25 cellular contexts compared by ENCODE assay signal in the genomic region with DNA sequence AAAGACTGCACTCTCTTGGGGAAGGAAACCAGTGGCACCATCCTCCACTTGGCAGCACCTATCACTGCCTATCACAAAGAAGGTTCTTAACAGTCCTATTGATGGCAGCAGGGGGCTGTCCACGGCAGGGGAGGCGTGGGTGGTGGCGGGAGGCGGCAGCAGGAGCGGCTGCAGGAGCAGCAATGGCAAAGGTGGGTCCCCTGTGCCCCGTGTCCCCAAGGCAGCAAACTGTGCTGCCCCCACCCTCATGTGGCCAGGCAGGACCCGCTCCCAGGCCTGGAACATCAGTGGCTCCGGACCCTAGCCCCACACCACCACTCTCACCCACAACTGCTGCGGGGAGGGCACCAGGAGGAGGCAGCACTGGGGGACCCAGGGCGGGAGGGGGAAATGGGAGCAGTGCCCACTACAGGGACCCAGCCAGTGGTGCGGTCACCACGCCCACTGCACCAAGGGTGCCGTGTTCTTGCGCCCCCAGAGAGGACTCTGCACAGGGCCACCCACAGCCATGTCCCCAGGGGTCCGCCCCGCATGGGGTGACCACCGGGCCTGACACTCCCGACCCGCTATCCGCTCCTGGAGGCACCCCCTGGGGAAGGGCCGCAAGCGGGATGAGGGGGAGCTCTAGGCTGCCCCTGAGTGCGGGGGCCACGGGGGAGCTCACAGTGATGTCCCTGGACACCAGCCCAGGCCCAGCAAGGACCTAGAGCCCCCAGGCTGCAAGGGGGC. TPM values are rescaled to one million over a fixed set of nuclear protein-coding genes. Genes with fewer than 3 reads are reported as not detected.
A peak's percentile ranks its signal among the peaks of the same experiment; 100 is the strongest.
DNase-seq lines count a peak whose midpoint lies in the region; ATAC-seq, FAIRE-seq and TF ChIP-seq lines count a peak whose summit lies in the region.
"Had no signal": no experiment of that assay in that cellular context is flagged by ENCODE, and none has a peak within 500 bp of the region (broad histone marks: within the 10 kb centered on the region; RNA-seq: fewer than 3 reads in every experiment).

No MANE protein-coding gene starts in this region.

- H3K23me2 ChIP-seq in H9 (ENCODE audit: insufficient read length, low read depth, low read length, poor library complexity, severe bottlenecking) (peaks cover 5% of the 10 kb centered on the region), H1 (ENCODE audit: low read depth, low read length) (no peaks in the 10 kb centered on the region)

- H3K9me3 Mint-ChIP-seq in H9: no peaks in the 10 kb centered on the region
- H3K9me3 Mint-ChIP-seq in stimulated activated memory B cell treated with anti-CD40 and anti-IgM and Interleukin-4, amounts not matched to agents 10 μg/mL and 1 μg/mL and 100 μg/mL, for 72 hours: no peaks in the 10 kb centered on the region
- H3K9me3 Mint-ChIP-seq: CD8-positive, alpha-beta T cell; HFFc6 had no signal

- intact Hi-C loops in mucosa of descending colon (cut with DNase I, micrococcal nuclease): loop anchor here in 1 of 2 donors (10.0 kb wide), 1 partner anchor 586 kb away; a partner anchor contains a TSS

- H2BK20ac ChIP-seq in H9 (ENCODE audit: low read depth, low read length, poor library complexity, severe bottlenecking): no peak overlapping the region
- H2BK20ac ChIP-seq in H1 (ENCODE audit: low read length): no peak overlapping the region

- H3K27ac ChIP-seq in H9 (ENCODE audit: insufficient read length, low read depth, low read length): no peak overlapping the region
- H3K27ac ChIP-seq in H1 (ENCODE audit: low read depth, low read length): no peak overlapping the region
- H3K27ac ChIP-seq: C4-2B, RWPE1 had no signal

- CTCF ChIA-PET in H1 (lab: Charles Lee; ENCODE audit: partially characterized antibody): interaction anchor here (1.0 to 3.1 kb wide), 8 partner anchors 9 to 163 kb away, joined by 3 to 14 read pairs (median 4); no protein-coding TSS in a partner anchor

- H4K20me1 ChIP-seq in H9 (ENCODE audit: control insufficient read depth, insufficient read depth, insufficient read length) (peaks cover 3% of the 10 kb centered on the region), H1 (replicated peaks in 1 of 2; ENCODE audit: control insufficient read depth in 1 of 2, insufficient read depth in 2 of 2, low read length in 2 of 2) (no peaks in the 10 kb centered on the region)

- H2AK5ac ChIP-seq in H9 (ENCODE audit: insufficient read length, low read length): no peak overlapping the region
- H2AK5ac ChIP-seq in H1 (ENCODE audit: low read depth, low read length): no peak overlapping the region

- TF ChIP-seq CTCF in H9 (conservative IDR thresholded peaks at IDR 0.05) (no peak; the same call in 2 of the 3 replicates), H1 (IDR thresholded peaks at IDR 0.05; ENCODE audit: control extremely low read depth in 1 of 3, insufficient read depth in 1 of 3, low read depth in 1 of 3, low read length in 3 of 3) (peak in 2 of 3 experiments; percentile 8 to 51; a peak in 3 of 4 replicates), mucosa of descending colon (IDR thresholded peaks at IDR 0.05) (no peak)

- peaks cover 16 to 20% of the 10 kb centered on the region in 2 experiments for H3K4me1 Mint-ChIP-seq in H9
- peaks cover 9% of the 10 kb centered on the region for H3K4me1 Mint-ChIP-seq in stimulated activated memory B cell treated with anti-CD40 and anti-IgM and Interleukin-4, amounts not matched to agents 10 μg/mL and 1 μg/mL and 100 μg/mL, for 72 hours

- H3K9me3 ChIP-seq in H9 (ENCODE audit: control insufficient read depth, low read depth, low read length) (no peaks in the 10 kb centered on the region), H1 (ENCODE audit: insufficient read depth in 2 of 2, low read depth in 1 of 2, low read length in 1 of 2) (no peaks in the 10 kb centered on the region), mucosa of descending colon (no peaks in the 10 kb centered on the region)
- H3K9me3 ChIP-seq: Caco-2 had no signal

- H3K36me3 ChIP-seq in H1 (ENCODE audit: control insufficient read depth in 2 of 4, insufficient read depth in 4 of 4, low read length in 3 of 4) (no peaks in the 10 kb centered on the region), mucosa of descending colon (ENCODE audit: low read depth) (no peaks in the 10 kb centered on the region)

- no peak for FAIRE-seq in H1 (lab: Jason Lieb, UNC)
- FAIRE-seq: G401.6, GM12878, H54 had no signal

- no peak overlapping the region for H2BK120ac ChIP-seq in H9 (ENCODE audit: low read depth, low read length, poor library complexity, severe bottlenecking)
- no peak overlapping the region for H2BK120ac ChIP-seq in H1 (replicated peaks; ENCODE audit: low read depth, low read length)

- H3K27me3 ChIP-seq in H9 (ENCODE audit: insufficient read depth, low read length) (no peaks in the 10 kb centered on the region), H1 (replicated peaks in 1 of 4; ENCODE audit: control insufficient read depth in 3 of 4, extremely low read depth in 1 of 4, insufficient read depth in 3 of 4, low read length in 3 of 4) (no peaks in the 10 kb centered on the region)

- H2AFZ ChIP-seq in H9 (ENCODE audit: low read length) (no peak overlapping the region), H1 (ENCODE audit: low read length) (no peak overlapping the region)

- no peak overlapping the region for H3K56ac ChIP-seq in H9 (ENCODE audit: insufficient read length, low read depth, low read length)
- no peak overlapping the region for H3K56ac ChIP-seq in H1 (replicated peaks; ENCODE audit: insufficient read length, low read depth, low read length)

- H4K5ac ChIP-seq in H9 (ENCODE audit: insufficient read length, low read depth, low read length) (no peak overlapping the region), H1 (ENCODE audit: insufficient read length, low read depth, low read length) (no peak overlapping the region)

- no peak overlapping the region for H4K8ac ChIP-seq in H9 (replicated peaks; ENCODE audit: insufficient read length, low read depth, low read length)
- H4K8ac ChIP-seq in H1 (ENCODE audit: extremely low read depth, insufficient read depth, low read length): no peak overlapping the region

- H3K4me3 Mint-ChIP-seq in H9: no peak overlapping the region
- H3K4me3 Mint-ChIP-seq in stimulated activated memory B cell treated with anti-CD40 and anti-IgM and Interleukin-4, amounts not matched to agents 10 μg/mL and 1 μg/mL and 100 μg/mL, for 72 hours: no peak overlapping the region
- H3K4me3 Mint-ChIP-seq: CD8-positive, alpha-beta T cell; HFFc6 had no signal

- no peak; a peak in 1 of 4 replicates for TF ChIP-seq RAD21 in H1 (IDR thresholded peaks at IDR 0.05 in 1 of 2, conservative IDR thresholded peaks at IDR 0.05 in 1 of 2; ENCODE audit: low read depth in 2 of 2, low read length in 2 of 2)

- H3K18ac ChIP-seq in H9 (ENCODE audit: insufficient read length, low read depth, low read length) (peak overlapping the region; percentile 29), H1 (ENCODE audit: extremely low read depth, low read length) (no peak overlapping the region)

- no peak for DNase-seq in H9
- DNase-seq in H1 (ENCODE audit: low read depth in 1 of 2, low spot score in 2 of 2): no peak
- peak in 1 of 3 donors; percentile 40 for DNase-seq in mucosa of descending colon
- DNase-seq in medulla oblongata (ENCODE audit: extremely low spot score): no peak
- no peak for DNase-seq in HUDEP-2 (lab: John Stamatoyannopoulos, UW; ENCODE audit: unreplicated experiment in 76 of 76)
- DNase-seq: Caco-2; CD8-positive, alpha-beta T cell; HFFc6; NCI-H1048; NCI-H1417; NCI-H1694; NCI-H2029 treated with DMSO at 0.1 percent for 48 hours; NCI-H446 treated with DMSO at 0.1 percent for 48 hours; NCI-H526; NCI-H82; NK-92 treated with Interleukin-12 subunit alpha and Interleukin-12 subunit beta, amount 100 ng/mL, for 24 hours; SHP77 had no signal

- no peak for TF ChIP-seq POLR2A in H1 (IDR thresholded peaks at IDR 0.05; ENCODE audit: control extremely low read depth in 1 of 2, low read depth in 2 of 2, low read length in 2 of 2)

- ATAC-seq in mucosa of descending colon: peak; percentile 25
- ATAC-seq in stimulated activated memory B cell treated with anti-CD40 and anti-IgM and Interleukin-4, amounts not matched to agents 10 μg/mL and 1 μg/mL and 100 μg/mL, for 72 hours: peak; percentile 50
- ATAC-seq in HG03439 (IDR thresholded peaks at IDR 0.05; ENCODE audit: unreplicated experiment): no peak
- ATAC-seq: CD8-positive, alpha-beta T cell; GM12878; Panc1 had no signal

- H3K27ac Mint-ChIP-seq in H9: no peak overlapping the region
- H3K27ac Mint-ChIP-seq in stimulated activated memory B cell treated with anti-CD40 and anti-IgM and Interleukin-4, amounts not matched to agents 10 μg/mL and 1 μg/mL and 100 μg/mL, for 72 hours: no peak overlapping the region
- H3K27ac Mint-ChIP-seq: CD8-positive, alpha-beta T cell; HFFc6 had no signal

- no peaks in the 10 kb centered on the region for H3K79me1 ChIP-seq in H9 (ENCODE audit: insufficient read depth, low read depth, low read length, poor library complexity, severe bottlenecking)
- H3K79me1 ChIP-seq in H1 (ENCODE audit: low read depth, low read length): peaks cover 5% of the 10 kb centered on the region; the same call in 1 of the 2 replicates

- H3K4me1 ChIP-seq in H9 (ENCODE audit: insufficient read depth, low read length): peaks cover 2% of the 10 kb centered on the region; the same call in 1 of the 2 replicates
- H3K4me1 ChIP-seq in H1 (replicated peaks in 1 of 4; ENCODE audit: control insufficient read depth in 3 of 4, insufficient read depth in 4 of 4, low read length in 3 of 4): no peaks in the 10 kb centered on the region
- no peaks in the 10 kb centered on the region for H3K4me1 ChIP-seq in mucosa of descending colon (ENCODE audit: low read depth)
- H3K4me1 ChIP-seq: Caco-2 had no signal

- POLR2A ChIA-PET in H1 (lab: Charles Lee; ENCODE audit: partially characterized antibody): interaction anchor here (1.1 kb wide), 1 partner anchor 18 kb away, joined by 3 read pairs; no protein-coding TSS in a partner anchor

- H3K4ac ChIP-seq in H9 (ENCODE audit: low read depth, low read length) (no peak overlapping the region), H1 (replicated peaks; ENCODE audit: insufficient read length, low read depth, low read length) (no peak overlapping the region)

- H4K91ac ChIP-seq in H9 (ENCODE audit: insufficient read length, low read depth, low read length) (no peak overlapping the region), H1 (replicated peaks; ENCODE audit: insufficient read length, low read length) (no peak overlapping the region)

- TF ChIP-seq EP300 in H1 (IDR thresholded peaks at IDR 0.05; ENCODE audit: borderline replicate concordance in 1 of 2, low read depth in 2 of 2, low read length in 2 of 2): no peak

- no peak overlapping the region for H3K4me3 ChIP-seq in H1 (ENCODE audit: extremely low read depth in 1 of 4, insufficient read depth in 2 of 4, low read depth in 3 of 4, low read length in 4 of 4)
- H3K4me3 ChIP-seq in mucosa of descending colon: no peak overlapping the region
- H3K4me3 ChIP-seq: GM12878 had no signal

- H3K9ac ChIP-seq in H9 (ENCODE audit: extremely low read depth, insufficient read length, low read length) (no peak overlapping the region), H1 (replicated peaks in 1 of 4; ENCODE audit: extremely low read depth in 1 of 4, low read depth in 3 of 4, low read length in 3 of 4) (no peak overlapping the region)

- H2BK5ac ChIP-seq in H9 (ENCODE audit: insufficient read length, low read length): no peak overlapping the region
- no peak overlapping the region for H2BK5ac ChIP-seq in H1 (ENCODE audit: low read depth, low read length)

- H3K14ac ChIP-seq in H9 (ENCODE audit: insufficient read depth, low read length) (no peak overlapping the region), H1 (ENCODE audit: insufficient read length) (no peak overlapping the region)

- H3K23ac ChIP-seq in H9 (ENCODE audit: insufficient read length, low read depth, low read length) (no peak overlapping the region), H1 (ENCODE audit: insufficient read length) (no peak overlapping the region)

- no CpG with 5 or more reads among the region's 24 CpGs for WGBS in H9 (ENCODE audit: extremely low coverage, insufficient read length, low lambda C conversion rate)
- 95% methylated on average over 16 of the region's 24 CpGs; no CpG with 5 or more reads in 1 of the 2 experiments for WGBS in H1 (ENCODE audit: extremely low coverage in 1 of 2, insufficient coverage in 1 of 2, insufficient read length in 1 of 2, insufficient replicate concordance in 2 of 2, low coverage in 1 of 2, low lambda C conversion rate in 2 of 2, missing lambda C conversion rate in 1 of 2), 2 experiments

- H3K27me3 Mint-ChIP-seq in H9 (ENCODE audit: low read depth): no peaks in the 10 kb centered on the region
- no peaks in the 10 kb centered on the region for H3K27me3 Mint-ChIP-seq in stimulated activated memory B cell treated with anti-CD40 and anti-IgM and Interleukin-4, amounts not matched to agents 10 μg/mL and 1 μg/mL and 100 μg/mL, for 72 hours

- no peak overlapping the region for H3T11ph ChIP-seq in H9 (ENCODE audit: low read length)

- peaks cover 0 to 2% (median 0%) of the 10 kb centered on the region in 3 experiments; a peak in 2 of 7 replicates for H3K36me3 Mint-ChIP-seq in H9 (ENCODE audit: insufficient read depth in 1 of 3, low read depth in 3 of 3)
- peaks cover 6% of the 10 kb centered on the region for H3K36me3 Mint-ChIP-seq in stimulated activated memory B cell treated with anti-CD40 and anti-IgM and Interleukin-4, amounts not matched to agents 10 μg/mL and 1 μg/mL and 100 μg/mL, for 72 hours

- H3K79me2 ChIP-seq in H9 (ENCODE audit: insufficient read depth, low read length) (no peaks in the 10 kb centered on the region), H1 (ENCODE audit: control insufficient read depth in 1 of 2, insufficient read depth in 2 of 2, low read length in 2 of 2) (peaks cover 0 to 4% of the 10 kb centered on the region in 2 experiments; a peak in 2 of 4 replicates)

- no peak overlapping the region for H2BK15ac ChIP-seq in H9 (ENCODE audit: low read depth, low read length)
- no peak overlapping the region for H2BK15ac ChIP-seq in H1 (ENCODE audit: low read length)

- no peak overlapping the region for H2BK12ac ChIP-seq in H9 (ENCODE audit: insufficient read length, low read depth, low read length)
- no peak overlapping the region for H2BK12ac ChIP-seq in H1 (ENCODE audit: low read depth, low read length)

- H3K4me2 ChIP-seq in H9 (ENCODE audit: insufficient read depth, insufficient read length, low read length): no peak overlapping the region
- no peak overlapping the region for H3K4me2 ChIP-seq in H1 (ENCODE audit: insufficient read depth in 1 of 2, low read depth in 2 of 2, low read length in 2 of 2)

RNA-seq across cellular contexts. Expression of a gene that starts 54.6 kb away (rescaled TPM):
- total RNA-seq in H9 (2021) (27.6 and 27.8 TPM in 2 replicates), mucosa of descending colon (100 to 1,000 TPM in 2 of 3 donors, 10 to 100 TPM in 1; 68.0 to 228 (median 135) TPM)
- total RNA-seq in H1 (2021; fragmentation: NEBNext Ultra II Directional; extraction: Animal tissue kit (Norgen Biotek cat#: 25700)): 47.6 and 50.0 TPM in 2 replicates
- polyA plus RNA-seq in H1 (2011; rRNA removed): 16.8 and 27.6 TPM in 2 replicates
- polyA plus RNA-seq in H1 (2011; cell fraction: cytosol; rRNA removed): 29.7 TPM
- polyA plus RNA-seq in H1 (2011; cell fraction: nucleus; rRNA removed): 13.2 TPM
- polyA plus RNA-seq in H1 (2012, experiment 1 of 2): 32.0 to 54.7 TPM (median 36.8 TPM) in 4 replicates
- polyA plus RNA-seq in H1 (2012, experiment 2 of 2): 40.1 TPM
- 38.8 TPM for polyA plus RNA-seq in H1 (2013, experiment 1 of 2)
- 39.7 TPM for polyA plus RNA-seq in H1 (2013, experiment 2 of 2)
- polyA minus RNA-seq in H1 (2011; rRNA and poly(A)+ RNA removed): 12.5 and 15.9 TPM in 2 replicates
- 15.9 TPM for polyA minus RNA-seq in H1 (2011; cell fraction: cytosol; rRNA and poly(A)+ RNA removed)
- polyA minus RNA-seq in H1 (2011; cell fraction: nucleus; rRNA and poly(A)+ RNA removed): 49.6 TPM

Comparison
In these comparisons a context has a peak if more than half of its experiments do, and no peak if none do; other contexts are left out.
1. CTCF ChIP-seq: peak in H1 (2 of 3); none in H9 (single experiment) and mucosa of descending colon (single experiment).